ENCODE assay signal across 2 cellular contexts in genomic region chr2:25448808-25449207, GRCh38.
TF ChIP-seq lines count a peak whose summit lies in the region.

No MANE protein-coding gene starts in this region.

TF ChIP-seq in liver, 16 proteins besides CTCF, POLR2A, EP300 and RAD21 (continued from another document):
- peak in 1 of 2 donors; percentile 23 for TF ChIP-seq EGR1 (IDR thresholded peaks at IDR 0.05; ENCODE audit: low read depth in 2 of 2)
- no peak for TF ChIP-seq GABPA (IDR thresholded peaks at IDR 0.05 in 1 of 2, conservative IDR thresholded peaks at IDR 0.05 in 1 of 2)
- no peak for TF ChIP-seq NR2F2 (IDR thresholded peaks at IDR 0.05)
- peak in 1 of 2 donors; percentile 23 for TF ChIP-seq HNF4A (conservative IDR thresholded peaks at IDR 0.05)
- TF ChIP-seq REST (IDR thresholded peaks at IDR 0.05): peak; percentile 23
- TF ChIP-seq RXRA (IDR thresholded peaks at IDR 0.05): peak in 1 of 2 donors; percentile 11
- TF ChIP-seq, protein P1, sequence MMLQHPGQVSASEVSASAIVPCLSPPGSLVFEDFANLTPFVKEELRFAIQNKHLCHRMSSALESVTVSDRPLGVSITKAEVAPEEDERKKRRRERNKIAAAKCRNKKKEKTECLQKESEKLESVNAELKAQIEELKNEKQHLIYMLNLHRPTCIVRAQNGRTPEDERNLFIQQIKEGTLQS (IDR thresholded peaks at IDR 0.05): no peak
- TF ChIP-seq, protein P2, sequence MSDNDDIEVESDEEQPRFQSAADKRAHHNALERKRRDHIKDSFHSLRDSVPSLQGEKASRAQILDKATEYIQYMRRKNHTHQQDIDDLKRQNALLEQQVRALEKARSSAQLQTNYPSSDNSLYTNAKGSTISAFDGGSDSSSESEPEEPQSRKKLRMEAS (IDR thresholded peaks at IDR 0.05): no peak
- no peak for TF ChIP-seq JUND (IDR thresholded peaks at IDR 0.05)

TF ChIP-seq in HepG2, 621 proteins besides CTCF, POLR2A, EP300 and RAD21 (continued from another document):
- TF ChIP-seq, protein P3, sequence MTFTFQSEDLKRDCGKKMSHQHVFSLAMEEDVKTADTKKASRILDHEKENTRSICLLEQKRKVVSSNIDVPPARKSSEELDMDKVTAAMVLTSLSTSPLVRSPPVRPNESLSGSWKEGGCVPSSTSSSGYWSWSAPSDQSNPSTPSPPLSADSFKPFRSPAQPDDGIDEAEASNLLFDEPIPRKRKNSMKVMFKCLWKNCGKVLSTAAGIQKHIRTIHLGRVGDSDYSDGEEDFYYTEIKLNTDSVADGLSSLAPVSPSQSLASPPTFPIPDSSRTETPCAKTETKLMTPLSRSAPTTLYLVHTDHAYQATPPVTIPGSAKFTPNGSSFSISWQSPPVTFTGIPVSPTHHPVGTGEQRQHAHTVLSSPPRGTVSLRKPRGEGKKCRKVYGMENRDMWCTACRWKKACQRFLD (CRISPR knock-in tag; IDR thresholded peaks at IDR 0.05; ENCODE audit: borderline replicate concordance): no peak
